ENCODE assay signal across 10 cellular contexts in genomic region chr7:17991866-17992648, GRCh38.
DNase-seq lines count a peak whose midpoint lies in the region; ATAC-seq and TF ChIP-seq lines count a peak whose summit lies in the region.
"Had no signal": no experiment of that assay in that cellular context is flagged by ENCODE, and none has a peak within 500 bp of the region (broad histone marks: within the 10 kb centered on the region; RNA-seq: fewer than 3 reads in every experiment).

No MANE protein-coding gene starts in this region.

- TF ChIP-seq CTCF in GM12874 (IDR thresholded peaks at IDR 0.05; ENCODE audit: insufficient read depth, low read depth, low read length) = peak; percentile 46
- TF ChIP-seq CTCF in NB4 (IDR thresholded peaks at IDR 0.05; ENCODE audit: low read depth, low read length) = peak; percentile 43
- TF ChIP-seq CTCF in choroid plexus epithelial cell (conservative IDR thresholded peaks at IDR 0.05; ENCODE audit: low read depth, low read length) = peak; percentile 58
- peak; percentile 25 for TF ChIP-seq CTCF in retinal pigment epithelial cell (conservative IDR thresholded peaks at IDR 0.05; ENCODE audit: low read depth, low read length)

- ATAC-seq in HG03175 (IDR thresholded peaks at IDR 0.05; ENCODE audit: unreplicated experiment) = no peak
- ATAC-seq in HG03045 (IDR thresholded peaks at IDR 0.05; ENCODE audit: unreplicated experiment) = no peak

- DNase-seq in NB4 (ENCODE audit: low read depth) = peak; percentile 40
- DNase-seq in choroid plexus epithelial cell (ENCODE audit: low read depth) = peak; percentile 17
- DNase-seq in retinal pigment epithelial cell (ENCODE audit: low read depth) = no peak
- DNase-seq in AG08395 (ENCODE audit: low spot score) = no peak
- no peak for DNase-seq in SHP77 treated with DMSO at 0.1 percent for 48 hours (lab: John Stamatoyannopoulos, UW)
- DNase-seq: NCI-H187 had no signal

- H3K4me3 ChIP-seq in NB4 (ENCODE audit: low read depth, low read length) (no peak overlapping the region), choroid plexus epithelial cell (ENCODE audit: low read depth, low read length) (no peak overlapping the region), retinal pigment epithelial cell (ENCODE audit: low read length) (no peak overlapping the region)
- H3K4me3 ChIP-seq: ascending aorta had no signal

- no peak for TF ChIP-seq POLR2A in NB4 (IDR thresholded peaks at IDR 0.05; ENCODE audit: extremely low read depth, insufficient read length)

Comparison
In these comparisons a context has a peak if more than half of its experiments do, and no peak if none do; other contexts are left out.
1. DNase-seq: peak in NB4 (single experiment) and choroid plexus epithelial cell (single experiment); none in retinal pigment epithelial cell (single experiment), AG08395 (single experiment) and SHP77 treated with DMSO at 0.1 percent for 48 hours (single experiment).
2. Peak in every context shown above with its lines, with median percentiles within 50 percentile points of each other: CTCF ChIP-seq.